ENCODE assay signal across 1 cellular context in the genomic region with DNA sequence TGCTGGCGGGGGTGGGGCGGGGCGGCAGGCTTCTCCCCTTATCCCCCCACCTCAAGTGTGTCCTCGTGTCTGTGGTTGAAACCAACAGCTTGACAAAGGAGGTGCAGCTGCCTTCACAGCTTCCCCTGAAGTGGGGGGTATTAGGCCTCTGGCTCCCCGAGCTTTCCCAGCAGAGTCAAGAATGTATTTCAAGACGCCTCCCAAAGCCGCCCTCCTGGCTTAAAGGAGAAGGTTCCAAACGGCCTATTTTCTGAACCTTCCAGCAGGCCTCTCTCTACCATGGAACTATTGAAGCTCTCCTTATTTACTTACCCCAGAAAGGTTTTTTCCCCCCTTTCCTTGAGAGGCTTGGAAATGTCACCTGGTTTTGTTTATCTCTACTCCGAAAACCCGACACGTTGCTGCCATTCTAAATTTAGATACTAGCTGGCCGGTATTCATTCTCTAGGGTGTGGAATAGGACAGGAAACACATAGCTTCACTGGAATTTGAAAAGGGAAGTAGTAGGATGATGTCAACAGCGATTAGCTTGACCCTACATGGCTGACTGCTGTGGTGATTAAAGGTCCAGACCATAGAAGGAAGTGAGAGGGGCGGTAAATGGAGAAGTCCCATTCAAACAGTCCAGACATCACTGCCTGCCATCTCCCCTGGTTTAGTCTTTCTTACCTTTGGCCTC.
TF ChIP-seq lines count a peak whose summit lies in the region.

No MANE protein-coding gene starts in this region.

TF ChIP-seq in HepG2, 621 proteins besides CTCF, POLR2A, EP300 and RAD21 (continued from another document):
- TF ChIP-seq, protein P1, sequence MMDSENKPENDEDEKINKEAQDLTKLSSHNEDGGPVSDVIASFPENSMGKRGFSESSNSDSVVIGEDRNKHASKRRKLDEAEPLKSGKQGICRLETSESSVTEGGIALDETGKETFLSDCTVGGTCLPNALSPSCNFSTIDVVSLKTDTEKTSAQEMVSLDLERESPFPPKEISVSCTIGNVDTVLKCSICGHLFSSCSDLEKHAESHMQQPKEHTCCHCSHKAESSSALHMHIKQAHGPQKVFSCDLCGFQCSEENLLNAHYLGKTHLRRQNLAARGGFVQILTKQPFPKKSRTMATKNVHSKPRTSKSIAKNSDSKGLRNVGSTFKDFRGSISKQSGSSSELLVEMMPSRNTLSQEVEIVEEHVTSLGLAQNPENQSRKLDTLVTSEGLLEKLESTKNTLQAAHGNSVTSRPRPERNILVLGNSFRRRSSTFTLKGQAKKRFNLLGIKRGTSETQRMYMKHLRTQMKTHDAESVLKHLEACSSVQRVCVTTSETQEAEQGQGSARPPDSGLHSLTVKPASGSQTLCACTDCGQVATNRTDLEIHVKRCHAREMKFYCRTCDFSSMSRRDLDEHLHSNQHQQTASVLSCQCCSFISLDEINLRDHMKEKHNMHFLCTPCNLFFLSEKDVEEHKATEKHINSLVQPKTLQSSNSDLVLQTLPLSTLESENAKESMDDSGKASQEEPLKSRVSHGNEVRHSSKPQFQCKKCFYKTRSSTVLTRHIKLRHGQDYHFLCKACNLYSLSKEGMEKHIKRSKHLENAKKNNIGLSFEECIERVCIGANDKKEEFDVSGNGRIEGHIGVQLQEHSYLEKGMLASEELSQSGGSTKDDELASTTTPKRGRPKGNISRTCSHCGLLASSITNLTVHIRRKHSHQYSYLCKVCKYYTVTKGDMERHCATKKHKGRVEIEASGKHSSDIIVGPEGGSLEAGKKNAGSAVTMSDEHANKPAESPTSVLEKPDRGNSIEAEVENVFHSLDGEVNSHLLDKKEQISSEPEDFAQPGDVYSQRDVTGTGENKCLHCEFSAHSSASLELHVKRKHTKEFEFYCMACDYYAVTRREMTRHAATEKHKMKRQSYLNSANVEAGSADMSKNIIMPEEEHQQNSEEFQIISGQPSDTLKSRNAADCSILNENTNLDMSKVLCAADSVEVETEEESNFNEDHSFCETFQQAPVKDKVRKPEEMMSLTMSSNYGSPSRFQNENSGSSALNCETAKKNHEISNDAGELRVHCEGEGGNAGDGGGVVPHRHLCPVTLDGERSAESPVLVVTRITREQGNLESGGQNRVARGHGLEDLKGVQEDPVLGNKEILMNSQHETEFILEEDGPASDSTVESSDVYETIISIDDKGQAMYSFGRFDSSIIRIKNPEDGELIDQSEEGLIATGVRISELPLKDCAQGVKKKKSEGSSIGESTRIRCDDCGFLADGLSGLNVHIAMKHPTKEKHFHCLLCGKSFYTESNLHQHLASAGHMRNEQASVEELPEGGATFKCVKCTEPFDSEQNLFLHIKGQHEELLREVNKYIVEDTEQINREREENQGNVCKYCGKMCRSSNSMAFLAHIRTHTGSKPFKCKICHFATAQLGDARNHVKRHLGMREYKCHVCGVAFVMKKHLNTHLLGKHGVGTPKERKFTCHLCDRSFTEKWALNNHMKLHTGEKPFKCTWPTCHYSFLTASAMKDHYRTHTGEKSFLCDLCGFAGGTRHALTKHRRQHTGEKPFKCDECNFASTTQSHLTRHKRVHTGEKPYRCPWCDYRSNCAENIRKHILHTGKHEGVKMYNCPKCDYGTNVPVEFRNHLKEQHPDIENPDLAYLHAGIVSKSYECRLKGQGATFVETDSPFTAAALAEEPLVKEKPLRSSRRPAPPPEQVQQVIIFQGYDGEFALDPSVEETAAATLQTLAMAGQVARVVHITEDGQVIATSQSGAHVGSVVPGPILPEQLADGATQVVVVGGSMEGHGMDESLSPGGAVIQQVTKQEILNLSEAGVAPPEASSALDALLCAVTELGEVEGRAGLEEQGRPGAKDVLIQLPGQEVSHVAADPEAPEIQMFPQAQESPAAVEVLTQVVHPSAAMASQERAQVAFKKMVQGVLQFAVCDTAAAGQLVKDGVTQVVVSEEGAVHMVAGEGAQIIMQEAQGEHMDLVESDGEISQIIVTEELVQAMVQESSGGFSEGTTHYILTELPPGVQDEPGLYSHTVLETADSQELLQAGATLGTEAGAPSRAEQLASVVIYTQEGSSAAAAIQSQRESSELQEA (CRISPR knock-in tag; IDR thresholded peaks at IDR 0.05; ENCODE audit: not compliant biosample characterization), result no peak
- TF ChIP-seq, protein P2, sequence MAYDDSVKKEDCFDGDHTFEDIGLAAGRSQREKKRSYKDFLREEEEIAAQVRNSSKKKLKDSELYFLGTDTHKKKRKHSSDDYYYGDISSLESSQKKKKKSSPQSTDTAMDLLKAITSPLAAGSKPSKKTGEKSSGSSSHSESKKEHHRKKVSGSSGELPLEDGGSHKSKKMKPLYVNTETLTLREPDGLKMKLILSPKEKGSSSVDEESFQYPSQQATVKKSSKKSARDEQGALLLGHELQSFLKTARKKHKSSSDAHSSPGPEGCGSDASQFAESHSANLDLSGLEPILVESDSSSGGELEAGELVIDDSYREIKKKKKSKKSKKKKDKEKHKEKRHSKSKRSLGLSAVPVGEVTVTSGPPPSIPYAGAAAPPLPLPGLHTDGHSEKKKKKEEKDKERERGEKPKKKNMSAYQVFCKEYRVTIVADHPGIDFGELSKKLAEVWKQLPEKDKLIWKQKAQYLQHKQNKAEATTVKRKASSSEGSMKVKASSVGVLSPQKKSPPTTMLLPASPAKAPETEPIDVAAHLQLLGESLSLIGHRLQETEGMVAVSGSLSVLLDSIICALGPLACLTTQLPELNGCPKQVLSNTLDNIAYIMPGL (CRISPR knock-in tag; IDR thresholded peaks at IDR 0.05; ENCODE audit: borderline replicate concordance in 1 of 2, low read depth in 1 of 2), result no peak; a peak in 1 of 4 replicates
- TF ChIP-seq ZNF317 (CRISPR knock-in tag; IDR thresholded peaks at IDR 0.05) (0 out of 2 replicates have a peak, but pooled peaks have one; percentile 37), MAFF (IDR thresholded peaks at IDR 0.05; ENCODE audit: low read depth, low read length) (no peak), NR1H2 (CRISPR knock-in tag; IDR thresholded peaks at IDR 0.05; ENCODE audit: borderline replicate concordance, low read depth) (no peak), DNMT3B (CRISPR knock-in tag; conservative IDR thresholded peaks at IDR 0.05) (0 out of 2 replicates have a peak, but pooled peaks have one; percentile 32), CC2D1A (CRISPR knock-in tag; IDR thresholded peaks at IDR 0.05) (no peak), TP53 (CRISPR knock-in tag; conservative IDR thresholded peaks at IDR 0.05) (no peak), ZNF234 (CRISPR knock-in tag; conservative IDR thresholded peaks at IDR 0.05) (no peak), CREB1 (IDR thresholded peaks at IDR 0.05) (no peak), CREB1 (CRISPR knock-in tag; IDR thresholded peaks at IDR 0.05) (peak; percentile 73), ZBTB21 (CRISPR knock-in tag; IDR thresholded peaks at IDR 0.05) (peak; percentile 93), ZNF841 (CRISPR knock-in tag; IDR thresholded peaks at IDR 0.05; ENCODE audit: borderline replicate concordance) (no peak), ZNF160 (CRISPR knock-in tag; IDR thresholded peaks at IDR 0.05) (no peak), ARNTL (CRISPR knock-in tag; IDR thresholded peaks at IDR 0.05) (no peak), ZNF33A (CRISPR knock-in tag; IDR thresholded peaks at IDR 0.05; ENCODE audit: borderline replicate concordance) (no peak), AKAP8 (CRISPR knock-in tag; IDR thresholded peaks at IDR 0.05) (no peak), KAT7 (CRISPR knock-in tag; IDR thresholded peaks at IDR 0.05; ENCODE audit: borderline replicate concordance) (no peak), PPARG (CRISPR knock-in tag; conservative IDR thresholded peaks at IDR 0.05) (peak; percentile 44; the same call in 1 of the 2 replicates), HOXA7 (CRISPR knock-in tag; IDR thresholded peaks at IDR 0.05) (no peak), ZNF713 (CRISPR knock-in tag; IDR thresholded peaks at IDR 0.05) (0 out of 2 replicates have a peak, but pooled peaks have one; percentile 30), ATF7-NPFF (CRISPR knock-in tag; IDR thresholded peaks at IDR 0.05; ENCODE audit: low read depth) (no peak), EED (CRISPR knock-in tag; IDR thresholded peaks at IDR 0.05) (no peak), ZNF605 (CRISPR knock-in tag; IDR thresholded peaks at IDR 0.05) (0 out of 2 replicates have a peak, but pooled peaks have one; percentile 6)
- TF ChIP-seq, protein P3, sequence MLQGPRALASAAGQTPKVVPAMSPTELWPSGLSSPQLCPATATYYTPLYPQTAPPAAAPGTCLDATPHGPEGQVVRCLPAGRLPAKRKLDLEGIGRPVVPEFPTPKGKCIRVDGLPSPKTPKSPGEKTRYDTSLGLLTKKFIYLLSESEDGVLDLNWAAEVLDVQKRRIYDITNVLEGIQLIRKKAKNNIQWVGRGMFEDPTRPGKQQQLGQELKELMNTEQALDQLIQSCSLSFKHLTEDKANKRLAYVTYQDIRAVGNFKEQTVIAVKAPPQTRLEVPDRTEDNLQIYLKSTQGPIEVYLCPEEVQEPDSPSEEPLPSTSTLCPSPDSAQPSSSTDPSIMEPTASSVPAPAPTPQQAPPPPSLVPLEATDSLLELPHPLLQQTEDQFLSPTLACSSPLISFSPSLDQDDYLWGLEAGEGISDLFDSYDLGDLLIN (CRISPR knock-in tag; IDR thresholded peaks at IDR 0.05; ENCODE audit: borderline replicate concordance), result no peak
- TF ChIP-seq, protein P4, sequence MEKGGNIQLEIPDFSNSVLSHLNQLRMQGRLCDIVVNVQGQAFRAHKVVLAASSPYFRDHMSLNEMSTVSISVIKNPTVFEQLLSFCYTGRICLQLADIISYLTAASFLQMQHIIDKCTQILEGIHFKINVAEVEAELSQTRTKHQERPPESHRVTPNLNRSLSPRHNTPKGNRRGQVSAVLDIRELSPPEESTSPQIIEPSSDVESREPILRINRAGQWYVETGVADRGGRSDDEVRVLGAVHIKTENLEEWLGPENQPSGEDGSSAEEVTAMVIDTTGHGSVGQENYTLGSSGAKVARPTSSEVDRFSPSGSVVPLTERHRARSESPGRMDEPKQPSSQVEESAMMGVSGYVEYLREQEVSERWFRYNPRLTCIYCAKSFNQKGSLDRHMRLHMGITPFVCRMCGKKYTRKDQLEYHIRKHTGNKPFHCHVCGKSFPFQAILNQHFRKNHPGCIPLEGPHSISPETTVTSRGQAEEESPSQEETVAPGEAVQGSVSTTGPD (CRISPR knock-in tag; IDR thresholded peaks at IDR 0.05), result no peak
- TF ChIP-seq, protein P5, sequence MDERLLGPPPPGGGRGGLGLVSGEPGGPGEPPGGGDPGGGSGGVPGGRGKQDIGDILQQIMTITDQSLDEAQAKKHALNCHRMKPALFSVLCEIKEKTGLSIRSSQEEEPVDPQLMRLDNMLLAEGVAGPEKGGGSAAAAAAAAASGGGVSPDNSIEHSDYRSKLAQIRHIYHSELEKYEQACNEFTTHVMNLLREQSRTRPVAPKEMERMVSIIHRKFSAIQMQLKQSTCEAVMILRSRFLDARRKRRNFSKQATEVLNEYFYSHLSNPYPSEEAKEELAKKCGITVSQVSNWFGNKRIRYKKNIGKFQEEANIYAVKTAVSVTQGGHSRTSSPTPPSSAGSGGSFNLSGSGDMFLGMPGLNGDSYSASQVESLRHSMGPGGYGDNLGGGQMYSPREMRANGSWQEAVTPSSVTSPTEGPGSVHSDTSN (CRISPR knock-in tag; IDR thresholded peaks at IDR 0.05), result no peak
- TF ChIP-seq, protein P6, sequence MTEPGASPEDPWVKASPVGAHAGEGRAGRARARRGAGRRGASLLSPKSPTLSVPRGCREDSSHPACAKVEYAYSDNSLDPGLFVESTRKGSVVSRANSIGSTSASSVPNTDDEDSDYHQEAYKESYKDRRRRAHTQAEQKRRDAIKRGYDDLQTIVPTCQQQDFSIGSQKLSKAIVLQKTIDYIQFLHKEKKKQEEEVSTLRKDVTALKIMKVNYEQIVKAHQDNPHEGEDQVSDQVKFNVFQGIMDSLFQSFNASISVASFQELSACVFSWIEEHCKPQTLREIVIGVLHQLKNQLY (CRISPR knock-in tag; IDR thresholded peaks at IDR 0.05), result no peak
- TF ChIP-seq, protein P7, sequence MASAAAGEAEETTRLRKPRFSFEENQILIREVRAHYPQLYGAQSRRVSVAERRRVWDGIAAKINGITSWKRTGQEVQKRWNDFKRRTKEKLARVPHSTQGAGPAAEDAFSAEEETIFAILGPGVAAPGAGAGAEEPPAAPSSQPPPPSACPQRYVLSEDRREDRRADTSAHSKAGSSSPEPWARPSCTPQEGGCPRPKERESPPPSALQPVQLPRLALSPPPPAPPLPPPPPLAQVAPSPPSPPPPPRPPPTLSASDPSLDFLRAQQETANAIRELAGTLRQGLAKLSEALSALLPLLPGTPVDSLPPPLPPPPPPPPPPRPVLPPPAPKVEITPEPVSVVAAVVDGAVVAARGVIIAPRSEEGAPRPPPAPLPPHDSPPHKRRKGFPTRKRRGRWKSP (CRISPR knock-in tag; IDR thresholded peaks at IDR 0.05), result peak; percentile 80; the same call in 1 of the 2 replicates
